Comparison of ENCODE assay signal across 37 cellular contexts in genomic region chr12:88166179-88166578, GRCh38. TPM values are rescaled to one million over a fixed set of nuclear protein-coding genes. Genes with fewer than 3 reads are reported as not detected.
A peak's percentile ranks its signal among the peaks of the same experiment; 100 is the strongest.
DNase-seq lines count a peak whose midpoint lies in the region; ATAC-seq, FAIRE-seq and TF ChIP-seq lines count a peak whose summit lies in the region.
"Had no signal": no experiment of that assay in that cellular context is flagged by ENCODE, and none has a peak within 500 bp of the region (broad histone marks: within the 10 kb centered on the region; RNA-seq: fewer than 3 reads in every experiment).

No MANE protein-coding gene starts in this region.

- H3K9ac ChIP-seq in PC-3 (ENCODE audit: low read length): no peak overlapping the region
- H3K9ac ChIP-seq: BLaER1; BLaER1 treated with 17β-estradiol and CSF1 and Interleukin-3, amounts not matched to agents 10 nM and 100 nM had no signal

- H3K9me3 ChIP-seq in PC-3 (ENCODE audit: low read length): no peaks in the 10 kb centered on the region
- H3K9me3 ChIP-seq: A549; BE2C; BLaER1; BLaER1 treated with 17β-estradiol and CSF1 and Interleukin-3, amounts not matched to agents 10 nM and 100 nM; Caco-2 had no signal

- H3K4me1 ChIP-seq in PC-3 (ENCODE audit: insufficient read depth, low read length): no peaks in the 10 kb centered on the region
- H3K4me1 ChIP-seq: A549; BE2C; BLaER1; BLaER1 treated with 17β-estradiol and CSF1 and Interleukin-3, amounts not matched to agents 10 nM and 100 nM; Caco-2 had no signal

- BruUV-seq in PC-3 (replicated peaks; lab: Mats Ljungman, UMichigan): no TSS peak

- H2AFZ ChIP-seq in PC-3 (ENCODE audit: low read length): no peak overlapping the region

- no peaks in the 10 kb centered on the region for H3K9me2 ChIP-seq in PC-3 (replicated peaks; ENCODE audit: low read length)

- peaks cover 33% of the 10 kb centered on the region for H3K36me3 Mint-ChIP-seq in WTC11

- H3K4me3 ChIP-seq in LNCaP clone FGC (ENCODE audit: low read depth, low read length) (no peak overlapping the region), PC-3 (ENCODE audit: low read length) (no peak overlapping the region)
- H3K4me3 ChIP-seq: A549; BLaER1; BLaER1 treated with 17β-estradiol and CSF1 and Interleukin-3, amounts not matched to agents 10 nM and 100 nM had no signal

- CTCF ChIA-PET in PC-3 (lab: Charles Lee) (no interaction called here), WTC11 (lab: Charles Lee) (no interaction called here)

- no peaks in the 10 kb centered on the region for H3K27me3 Mint-ChIP-seq in WTC11 (ENCODE audit: low read depth)
- H3K27me3 Mint-ChIP-seq: B cell; CD4-positive, alpha-beta memory T cell; CD4-positive, alpha-beta T cell; CD4-positive, CD25-positive, alpha-beta regulatory T cell; CD8-positive, alpha-beta memory T cell had no signal

- H3K27ac ChIP-seq in PC-3 (ENCODE audit: low read length): no peak overlapping the region
- H3K27ac ChIP-seq: 22Rv1; A549; BLaER1; BLaER1 treated with 17β-estradiol and CSF1 and Interleukin-3, amounts not matched to agents 10 nM and 100 nM; C4-2B had no signal

- peak overlapping the region; percentile 19; the same call in 1 of the 2 replicates for H3K27ac Mint-ChIP-seq in WTC11
- H3K27ac Mint-ChIP-seq: B cell; CD14-positive monocyte; CD4-positive, alpha-beta memory T cell; CD4-positive, alpha-beta T cell; CD4-positive, CD25-positive, alpha-beta regulatory T cell; CD8-positive, alpha-beta memory T cell; CD8-positive, alpha-beta T cell had no signal

- no peak overlapping the region for H3K4me3 Mint-ChIP-seq in WTC11
- H3K4me3 Mint-ChIP-seq: B cell; CD14-positive monocyte; CD4-positive, alpha-beta memory T cell; CD4-positive, alpha-beta T cell; CD4-positive, CD25-positive, alpha-beta regulatory T cell; CD8-positive, alpha-beta memory T cell; CD8-positive, alpha-beta T cell had no signal

- POLR2A ChIA-PET in PC-3 (lab: Charles Lee; ENCODE audit: unreplicated experiment) (no interaction called here), WTC11 (lab: Charles Lee) (no interaction called here)

- TF ChIP-seq CTCF in LNCaP clone FGC (IDR thresholded peaks at IDR 0.05; ENCODE audit: control insufficient read depth, extremely low read depth, insufficient read depth) (no peak), PC-3 (conservative IDR thresholded peaks at IDR 0.05; ENCODE audit: low read depth, low read length) (no peak), WTC11 (IDR thresholded peaks at IDR 0.05) (no peak)

- no peak overlapping the region for H3K4me2 ChIP-seq in PC-3 (ENCODE audit: low read length)
- H3K4me2 ChIP-seq: A549; BLaER1; BLaER1 treated with 17β-estradiol and CSF1 and Interleukin-3, amounts not matched to agents 10 nM and 100 nM had no signal

- no peaks in the 10 kb centered on the region for H3K9me3 Mint-ChIP-seq in WTC11
- H3K9me3 Mint-ChIP-seq: CD4-positive, alpha-beta memory T cell; CD4-positive, alpha-beta T cell; CD4-positive, CD25-positive, alpha-beta regulatory T cell; CD8-positive, alpha-beta memory T cell; CD8-positive, alpha-beta T cell had no signal

- DNase-seq in LNCaP clone FGC (ENCODE audit: low read depth) (peak; percentile 76), PC-3 (no peak), WTC11 (ENCODE audit: low spot score) (no peak), OCI-M1 (lab: John Stamatoyannopoulos, UW) (no peak), NCI-H1105 (lab: John Stamatoyannopoulos, UW) (no peak), NCI-H1694 treated with DMSO at 0.1 percent for 48 hours (lab: John Stamatoyannopoulos, UW) (no peak), amniotic stem cell (lab: John Stamatoyannopoulos, UW) (no peak)
- DNase-seq: 8988T; ACHN; AML-193; BE2C; C1 segment of cervical spinal cord; Caco-2; Calu3; CD4-positive, alpha-beta memory T cell; CD4-positive, alpha-beta T cell; CD4-positive, CD25-positive, alpha-beta regulatory T cell; CD8-positive, alpha-beta memory T cell; CD8-positive, alpha-beta T cell; COR-L47; DMS 273 treated with DMSO at 0.1 percent for 48 hours; DMS153; DMS53; DMS79; DMS79 treated with DMSO at 0.1 percent for 48 hours; DND-41; EL had no signal

- H3K4me1 Mint-ChIP-seq in WTC11: peaks cover 17% of the 10 kb centered on the region
- H3K4me1 Mint-ChIP-seq: CD14-positive monocyte had no signal

- intact Hi-C loops in PC-3 (cut with micrococcal nuclease): no loop called here

- H3K79me2 ChIP-seq in PC-3 (ENCODE audit: low read length): no peaks in the 10 kb centered on the region

- no peaks in the 10 kb centered on the region for H3F3A ChIP-seq in PC-3 (ENCODE audit: low read length, unreplicated experiment)

- peak; percentile 51 for FAIRE-seq in G401.6 (lab: Jason Lieb, UNC)
- FAIRE-seq: A204.1, D721Med had no signal

- no peaks in the 10 kb centered on the region for H3K27me3 ChIP-seq in PC-3 (ENCODE audit: low read length)
- H3K27me3 ChIP-seq: BE2C; BLaER1; BLaER1 treated with 17β-estradiol and CSF1 and Interleukin-3, amounts not matched to agents 10 nM and 100 nM had no signal

- no peaks in the 10 kb centered on the region for H4K20me1 ChIP-seq in PC-3 (ENCODE audit: low read length)
- H4K20me1 ChIP-seq: BLaER1; BLaER1 treated with 17β-estradiol and CSF1 and Interleukin-3, amounts not matched to agents 10 nM and 100 nM had no signal

- peak; percentile 57; the same call in 1 of the 2 replicates for ATAC-seq in PC-3
- ATAC-seq in WTC11: no peak
- ATAC-seq: A549; CD8-positive, alpha-beta T cell had no signal

- peaks cover 20% of the 10 kb centered on the region for H3K36me3 ChIP-seq in PC-3 (ENCODE audit: low read depth, low read length)

TF ChIP-seq in WTC11, 78 proteins besides CTCF, POLR2A, EP300 and RAD21 (continues in another document):
- TF ChIP-seq ZNF425 (CRISPR knock-in tag; conservative IDR thresholded peaks at IDR 0.05): no peak
- TF ChIP-seq ATF6 (CRISPR knock-in tag; IDR thresholded peaks at IDR 0.05): no peak
- no peak for TF ChIP-seq ZNF423 (CRISPR knock-in tag; IDR thresholded peaks at IDR 0.05)
- TF ChIP-seq ZNF532 (CRISPR knock-in tag; IDR thresholded peaks at IDR 0.05; ENCODE audit: borderline replicate concordance): no peak

RNA-seq across cellular contexts. Expression of gene TMTC3, which starts 24.1 kb away (rescaled TPM):
- total RNA-seq in PC-3 (2014; rRNA removed) (10.0 and 11.4 TPM in 2 replicates), WTC11 (2021) (36.9 to 39.8 TPM (median 38.8 TPM) in 3 replicates)

RNA-seq across cellular contexts. Expression of gene CEP290, which starts 24.3 kb away (rescaled TPM):
- total RNA-seq in PC-3 (2014; rRNA removed) (9.7 and 16.1 TPM in 2 replicates), WTC11 (2021) (9.6 to 12.3 TPM (median 10.7 TPM) in 3 replicates)
